Comparison of ENCODE assay signal across 8 cellular contexts in the genomic region with DNA sequence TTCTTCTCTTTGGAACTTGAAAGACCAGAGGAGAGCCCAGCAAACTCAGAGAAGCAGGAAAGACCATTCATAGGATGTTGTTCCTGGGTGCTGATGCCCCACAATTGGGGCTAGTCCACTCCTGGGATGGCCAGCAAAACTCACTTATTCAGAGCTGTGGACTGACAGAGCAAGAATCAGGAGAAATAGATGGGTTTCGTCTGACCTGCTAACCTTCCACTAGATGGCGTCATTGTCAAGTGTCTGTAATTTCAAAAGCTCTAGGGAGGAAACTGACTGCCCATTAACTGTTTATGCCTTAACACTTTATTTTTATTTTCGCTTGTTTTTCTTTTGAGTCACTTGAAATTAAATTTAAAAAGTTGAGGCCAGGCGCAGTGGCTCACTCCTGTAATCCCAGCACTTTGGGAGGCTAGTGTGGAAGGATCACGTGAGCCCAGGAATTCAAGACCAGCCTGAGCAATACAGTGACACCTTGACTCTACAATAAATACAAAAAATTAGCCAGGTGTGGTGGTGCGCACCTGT. TPM values are rescaled to one million over a fixed set of nuclear protein-coding genes. Genes with fewer than 3 reads are reported as not detected.
DNase-seq lines count a peak whose midpoint lies in the region; ATAC-seq, FAIRE-seq and TF ChIP-seq lines count a peak whose summit lies in the region.

No MANE protein-coding gene starts in this region.

- peak; percentile 93 to 97 for DNase-seq in AML-193 (lab: John Stamatoyannopoulos, UW)
- DNase-seq in GM12891 (ENCODE audit: insufficient read length, low spot score) = no peak
- DNase-seq in NCI-H1417 treated with DMSO at 0.1 percent for 48 hours (lab: John Stamatoyannopoulos, UW) = peak; percentile 44
- peak; percentile 93 for DNase-seq in SIG-M5 treated with dmso at 0.1 percent for 504 hours (lab: John Stamatoyannopoulos, UW; ENCODE audit: unreplicated experiment)
- DNase-seq in dedifferentiated amniotic fluid mesenchymal stem cell (ENCODE audit: extremely low spot score) = peak; percentile 89
- DNase-seq in right lobe of liver = no peak
- DNase-seq in transverse colon = no peak
- DNase-seq in stimulated activated CD4-positive, alpha-beta T cell treated with anti-CD3 and anti-CD28 coated beads, Interleukin-1b, Interleukin-23, amount 100 ng/mL, for 48 hours = no peak

- WGBS in right lobe of liver (ENCODE audit: insufficient coverage, low coverage, low lambda C conversion rate, missing lambda C conversion rate) = 25% methylated on average over 6 of the region's 6 CpGs
- WGBS in transverse colon (ENCODE audit: low coverage in 1 of 2), 2 donors = 21 to 24% methylated on average over 6 of the region's 6 CpGs

- TF ChIP-seq EP300 in transverse colon (IDR thresholded peaks at IDR 0.05; ENCODE audit: low read depth) = no peak

- H3K9me3 ChIP-seq in right lobe of liver (no peaks in the 10 kb centered on the region), transverse colon (no peaks in the 10 kb centered on the region)

- peak; percentile 87 to 94 (median 89) for ATAC-seq in right lobe of liver

- H3K4me3 ChIP-seq in right lobe of liver (no peak overlapping the region), transverse colon (no peak overlapping the region)

- H3K27ac ChIP-seq in right lobe of liver (no peak overlapping the region), transverse colon (no peak overlapping the region)

- TF ChIP-seq POLR2A in GM12891 (IDR thresholded peaks at IDR 0.05; ENCODE audit: low read depth, low read length) (no peak), right lobe of liver (IDR thresholded peaks at IDR 0.05) (no peak), transverse colon (IDR thresholded peaks at IDR 0.05) (no peak)

- no peaks in the 10 kb centered on the region for H3K27me3 ChIP-seq in right lobe of liver
- H3K27me3 ChIP-seq in transverse colon = no peaks in the 10 kb centered on the region

- H3K36me3 ChIP-seq in right lobe of liver (no peaks in the 10 kb centered on the region), transverse colon (no peaks in the 10 kb centered on the region)

- FAIRE-seq in GM12891 (lab: Jason Lieb, UNC) = no peak

- in situ Hi-C loops in transverse colon (cut with MboI; ENCODE audit: low pct_ligation_motif_present in 1 of 4, low pct_unique_long_range_greater_than_20kb in 1 of 4, low sequenced_read_pairs in 3 of 4) = loop anchor here in 3 of 4 donors (5.0 to 10.0 kb wide), 4 partner anchors 65 to 98 kb away; a partner anchor contains a TSS

- intact Hi-C loops in right lobe of liver (cut with DNase I) (no loop called here), transverse colon (cut with DNase I; ENCODE audit: low total_unique reads) (no loop called here)

- TF ChIP-seq CTCF in right lobe of liver (IDR thresholded peaks at IDR 0.05) (peak; percentile 75 to 79 (median 77)), transverse colon (IDR thresholded peaks at IDR 0.05) (peak; percentile 65 to 76 (median 70))

- no peaks in the 10 kb centered on the region for H3K4me1 ChIP-seq in right lobe of liver
- peaks cover 0 to 7% (median 0%) of the 10 kb centered on the region in 4 donors for H3K4me1 ChIP-seq in transverse colon

TF ChIP-seq in GM12891, 5 proteins besides CTCF, POLR2A, EP300 and RAD21:
- TF ChIP-seq SPI1 (IDR thresholded peaks at IDR 0.05; ENCODE audit: low read depth, low read length) (0 out of 2 replicates have a peak, but pooled peaks have one; percentile 7), POU2F2 (IDR thresholded peaks at IDR 0.05; ENCODE audit: low read depth, low read length) (no peak)
TF ChIP-seq in GM12891: peak in this region for 1.

RNA-seq across cellular contexts. Expression of a gene that starts 28.7 kb away (rescaled TPM):
- 2.0 TPM for polyA plus RNA-seq in GM12891 (2012; ENCODE audit: low read depth, missing spikeins)
- 1 to 10 TPM in 4 of 6 experiments, under 1 TPM in 2; 0.57 to 3.0 (median 1.9) TPM for total RNA-seq in right lobe of liver
- 1 to 10 TPM in 2 of 4 donors, not detected in 2; 1.4 to 2.3 TPM for total RNA-seq in transverse colon

RNA-seq across cellular contexts. Expression of a gene that starts 29.5 kb away (rescaled TPM):
- polyA plus RNA-seq in GM12891 (2012; ENCODE audit: low read depth, missing spikeins) = 2.5 TPM
- total RNA-seq in right lobe of liver (10 to 100 TPM; 15.9 to 32.9 (median 19.1) TPM), transverse colon (10 to 100 TPM; 17.7 to 32.1 (median 18.7) TPM)

Comparison
In these comparisons a context has a peak if more than half of its experiments do, and no peak if none do; other contexts are left out.
1. DNase-seq: peak in AML-193 (2 of 2), NCI-H1417 treated with DMSO at 0.1 percent for 48 hours (single experiment), SIG-M5 treated with dmso at 0.1 percent for 504 hours (single experiment) and dedifferentiated amniotic fluid mesenchymal stem cell (single experiment); none in GM12891 (single experiment), right lobe of liver (0 of 3), transverse colon (single experiment) and stimulated activated CD4-positive, alpha-beta T cell treated with anti-CD3 and anti-CD28 coated beads, Interleukin-1b, Interleukin-23, amount 100 ng/mL, for 48 hours (single experiment).